7 cellular contexts compared by ENCODE assay signal in the genomic region with DNA sequence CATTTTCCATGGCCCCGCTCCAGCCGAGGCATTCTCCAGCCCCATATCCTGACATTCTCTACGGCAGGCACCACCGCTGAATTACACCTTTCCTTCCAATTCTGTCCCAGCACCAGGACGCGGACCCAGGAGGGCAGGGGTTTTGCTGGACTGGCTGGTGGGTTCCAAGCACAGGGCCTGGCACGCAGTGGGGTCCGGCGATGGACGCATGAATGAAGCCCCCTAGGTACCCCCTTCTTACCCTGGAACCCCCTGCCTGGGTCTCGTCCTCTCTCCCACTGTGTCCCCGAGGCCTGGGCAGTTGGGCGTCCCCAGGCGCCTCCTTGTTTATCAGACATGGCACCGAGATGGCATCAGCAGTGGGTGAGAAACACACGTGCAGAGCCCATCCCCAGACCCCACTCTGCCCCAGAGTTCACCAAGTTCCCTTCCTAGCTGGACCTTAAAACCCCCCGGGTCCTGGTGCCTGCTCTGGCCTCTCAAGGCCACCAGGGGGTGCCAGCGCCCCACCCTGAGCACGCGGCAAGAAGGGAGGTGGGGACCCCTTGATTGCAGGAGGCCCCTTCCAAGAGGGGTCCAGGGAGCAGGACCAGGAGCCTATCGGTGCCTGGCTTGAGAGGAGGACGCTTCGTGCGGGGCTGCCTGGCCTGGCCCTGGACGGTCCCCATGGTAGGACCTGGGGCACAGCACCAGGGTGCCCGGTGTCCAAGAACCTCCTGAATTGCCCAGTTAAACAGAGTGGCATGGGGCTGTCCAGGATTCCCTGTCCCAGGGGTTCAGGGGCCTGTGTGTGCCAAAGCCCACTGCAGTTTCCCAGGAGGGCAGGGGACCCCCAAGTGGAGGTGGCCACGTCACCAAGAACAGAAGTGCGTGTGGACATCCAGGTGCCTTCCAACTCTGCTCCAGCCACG. TPM values are rescaled to one million over a fixed set of nuclear protein-coding genes. Genes with fewer than 3 reads are reported as not detected.
A peak's percentile ranks its signal among the peaks of the same experiment; 100 is the strongest.
DNase-seq lines count a peak whose midpoint lies in the region; ATAC-seq and TF ChIP-seq lines count a peak whose summit lies in the region.

No MANE protein-coding gene starts in this region.

- no peaks in the 10 kb centered on the region for H3K4me1 Mint-ChIP-seq in activated T-cell treated with anti-CD3 and anti-CD28 coated beads, Interleukin-2, amount 50 U/mL, for 24 hours (ENCODE audit: low read depth)

- H3K36me3 Mint-ChIP-seq in activated T-cell treated with anti-CD3 and anti-CD28 coated beads, Interleukin-2, amount 50 U/mL, for 24 hours (ENCODE audit: low read depth) = no peaks in the 10 kb centered on the region

- H3K27me3 ChIP-seq in heart left ventricle = peaks cover 0 to 13% (median 0%) of the 10 kb centered on the region in 9 donors

- H3K36me3 ChIP-seq in heart left ventricle = no peaks in the 10 kb centered on the region

- DNase-seq in GM10248 (ENCODE audit: extremely low spot score) (peak; percentile 82), LNCaP clone FGC (ENCODE audit: low read depth) (no peak), heart left ventricle (no peak)
- peak; percentile 68 for DNase-seq in activated T-cell treated with anti-CD3 and anti-CD28 coated beads, Interleukin-2, amount 50 U/mL, for 24 hours
- DNase-seq in stimulated activated CD4-positive, alpha-beta T cell treated with anti-CD3 and anti-CD28 coated beads, Interleukin-1b, Interleukin-23, amount 100 ng/mL, for 4 hours (ENCODE audit: low read depth in 2 of 2) = peak; percentile 26 to 27

- intact Hi-C loops in heart left ventricle (cut with DNase I) = loop anchor here in 9 of 10 donors (1.0 to 10.0 kb wide), 9 partner anchors 50 to 162 kb away; no protein-coding TSS in a partner anchor

- H3K9me3 Mint-ChIP-seq in activated T-cell treated with anti-CD3 and anti-CD28 coated beads, Interleukin-2, amount 50 U/mL, for 24 hours = no peaks in the 10 kb centered on the region

- no peaks in the 10 kb centered on the region for H3K27me3 Mint-ChIP-seq in activated T-cell treated with anti-CD3 and anti-CD28 coated beads, Interleukin-2, amount 50 U/mL, for 24 hours

- POLR2A ChIA-PET in GM10248 (lab: Yijun Ruan, JAX) = no interaction called here

- no peaks in the 10 kb centered on the region for H3K9me3 ChIP-seq in heart left ventricle

- WGBS in heart left ventricle, 4 donors = 63 to 68% (median 64%) methylated on average over 21 to 29 of the region's 29 CpGs

- H3K27ac Mint-ChIP-seq in activated T-cell treated with anti-CD3 and anti-CD28 coated beads, Interleukin-2, amount 50 U/mL, for 24 hours = no peak overlapping the region

- H3K4me3 ChIP-seq in LNCaP clone FGC (ENCODE audit: low read depth, low read length) = no peak overlapping the region
- H3K4me3 ChIP-seq in heart left ventricle = no peak overlapping the region

- H3K27ac ChIP-seq in heart left ventricle = no peak overlapping the region

- no peak for TF ChIP-seq POLR2A in heart left ventricle (IDR thresholded peaks at IDR 0.05)

- ATAC-seq in heart left ventricle (peak in 3 of 4 donors; percentile 21 to 56 (median 47)), HG03280 (IDR thresholded peaks at IDR 0.05; ENCODE audit: unreplicated experiment) (no peak), GM19463 (IDR thresholded peaks at IDR 0.05; ENCODE audit: unreplicated experiment) (no peak)

- CTCF ChIA-PET in GM10248 (lab: Yijun Ruan, JAX) = interaction anchor here (0.6 to 4.8 kb wide), 14 partner anchors 9 to 162 kb away, joined by 3 to 71 read pairs (median 4); no protein-coding TSS in a partner anchor

- H3K4me3 Mint-ChIP-seq in activated T-cell treated with anti-CD3 and anti-CD28 coated beads, Interleukin-2, amount 50 U/mL, for 24 hours = no peak overlapping the region

- H3K4me1 ChIP-seq in heart left ventricle = peaks cover 0 to 2% (median 0%) of the 10 kb centered on the region in 12 donors

- peak; percentile 93 for TF ChIP-seq CTCF in GM10248 (IDR thresholded peaks at IDR 0.05; ENCODE audit: control extremely low read depth, extremely low read depth, low read depth, missing control alignments)
- peak; percentile 88 for TF ChIP-seq CTCF in LNCaP clone FGC (IDR thresholded peaks at IDR 0.05; ENCODE audit: control insufficient read depth, extremely low read depth, insufficient read depth)
- peak; percentile 74 to 94 (median 86) for TF ChIP-seq CTCF in heart left ventricle (IDR thresholded peaks at IDR 0.05)

RNA-seq across cellular contexts. Expression of gene MEGF6, which starts 46.1 kb away (rescaled TPM):
- total RNA-seq in heart left ventricle = 10 to 100 TPM in 2 of 9 donors, 1 to 10 TPM in 7; 1.9 to 16.2 (median 5.9) TPM
- polyA plus RNA-seq in heart left ventricle = 1 to 10 TPM; 2.0 to 4.3 TPM

RNA-seq across cellular contexts. Expression of gene TPRG1L, which starts 59.6 kb away (rescaled TPM):
- 10 to 100 TPM; 32.0 to 58.0 (median 48.8) TPM for total RNA-seq in heart left ventricle
- 10 to 100 TPM; 24.2 to 48.8 TPM for polyA plus RNA-seq in heart left ventricle

Comparison
In these comparisons a context has a peak if more than half of its experiments do, and no peak if none do; other contexts are left out.
1. DNase-seq: peak in GM10248 (single experiment), activated T-cell treated with anti-CD3 and anti-CD28 coated beads, Interleukin-2, amount 50 U/mL, for 24 hours (single experiment) and stimulated activated CD4-positive, alpha-beta T cell treated with anti-CD3 and anti-CD28 coated beads, Interleukin-1b, Interleukin-23, amount 100 ng/mL, for 4 hours (2 of 2); none in LNCaP clone FGC (single experiment) and heart left ventricle (0 of 5).
2. ATAC-seq: peak in heart left ventricle (3 of 4); none in HG03280 (single experiment) and GM19463 (single experiment).
3. Peak in every context shown above with its lines, with median percentiles within 50 percentile points of each other: CTCF ChIP-seq.